8 cellular contexts compared by ENCODE assay signal in the genomic region with DNA sequence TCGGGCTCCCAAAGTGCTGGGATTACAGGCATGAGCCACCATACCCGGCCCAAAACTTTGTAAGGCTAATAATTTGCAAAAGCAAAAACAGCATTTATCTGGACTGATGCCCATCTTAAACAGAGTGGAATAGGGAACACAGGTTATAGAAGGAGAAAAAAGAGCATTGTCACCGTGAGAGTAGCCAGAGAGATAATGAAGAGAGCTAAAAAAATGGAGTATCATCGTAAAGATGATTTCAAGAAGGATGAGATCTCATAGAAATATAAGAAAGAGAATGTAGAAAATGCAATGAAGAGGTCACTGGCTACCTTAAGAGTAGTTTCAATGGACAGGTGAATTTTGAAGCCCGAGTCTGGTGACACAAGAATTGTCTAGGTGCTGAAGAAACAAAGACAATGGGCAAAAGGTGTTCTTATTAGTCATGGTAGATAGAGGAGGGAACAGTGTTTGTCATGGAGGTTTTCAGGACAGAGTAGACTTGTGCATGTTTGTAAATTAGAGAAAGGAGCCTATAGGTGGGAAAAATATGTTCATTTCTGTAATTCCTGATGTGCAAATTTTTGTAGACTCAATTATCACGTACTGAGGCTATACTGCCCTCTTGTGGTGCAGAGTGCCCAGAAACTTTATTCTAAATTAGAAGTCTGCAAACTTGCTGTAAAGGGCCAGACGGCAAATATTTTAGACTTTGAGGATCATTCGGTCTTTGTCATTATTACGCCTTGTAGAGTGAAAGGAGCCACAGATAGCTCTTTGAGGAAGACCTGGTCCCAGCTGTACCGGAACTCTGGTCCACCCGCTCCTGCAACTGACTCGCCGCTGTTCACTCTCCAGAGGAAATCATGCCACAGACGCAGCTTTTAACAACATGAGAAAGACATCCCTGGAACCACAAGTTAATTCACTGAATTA. TPM values are rescaled to one million over a fixed set of nuclear protein-coding genes. Genes with fewer than 3 reads are reported as not detected.
DNase-seq lines count a peak whose midpoint lies in the region; ATAC-seq and TF ChIP-seq lines count a peak whose summit lies in the region.

No MANE protein-coding gene starts in this region.

- H3K4me3 Mint-ChIP-seq in Calu3 (ENCODE audit: low read depth, unreplicated experiment) (no peak overlapping the region), IgD-negative memory B cell (peak overlapping the region in 3 of 4 donors; percentile 71 to 79 (median 78))
- peak overlapping the region; percentile 62 for H3K4me3 Mint-ChIP-seq in activated T-helper 17 cell treated with anti-CD3 and anti-CD28 coated beads, Interleukin-2, amount 50 U/mL, for 72 hours

- H3K27me3 Mint-ChIP-seq in Calu3 (ENCODE audit: unreplicated experiment) (peaks cover 60% of the 10 kb centered on the region), IgD-negative memory B cell (peaks cover 4% of the 10 kb centered on the region)
- peaks cover 25% of the 10 kb centered on the region for H3K27me3 Mint-ChIP-seq in activated T-helper 17 cell treated with anti-CD3 and anti-CD28 coated beads, Interleukin-2, amount 50 U/mL, for 72 hours

- DNase-seq in Calu3 (peak; percentile 71), RWPE2 (ENCODE audit: low spot score) (no peak), foreskin melanocyte (peak; percentile 56), retinal pigment epithelial cell (ENCODE audit: low read depth) (no peak)

- CTCF ChIA-PET in Calu3 (lab: Charles Lee): interaction anchor here (0.6 to 2.2 kb wide), 3 partner anchors 12 to 178 kb away, joined by 3 to 5 read pairs (median 3); a partner anchor contains a TSS

- H3K27ac ChIP-seq in RWPE2 (ENCODE audit: poor library complexity, severe bottlenecking): no peak overlapping the region

- H3K4me1 Mint-ChIP-seq in Calu3 (ENCODE audit: low read depth, unreplicated experiment) (peaks cover 18% of the 10 kb centered on the region), IgD-negative memory B cell (peaks cover 6 to 11% (median 6%) of the 10 kb centered on the region in 3 donors)
- peaks cover 6% of the 10 kb centered on the region for H3K4me1 Mint-ChIP-seq in activated T-helper 17 cell treated with anti-CD3 and anti-CD28 coated beads, Interleukin-2, amount 50 U/mL, for 72 hours

- H3K36me3 Mint-ChIP-seq in Calu3 (ENCODE audit: insufficient read depth, unreplicated experiment) (no peaks in the 10 kb centered on the region), IgD-negative memory B cell (no peaks in the 10 kb centered on the region)
- no peaks in the 10 kb centered on the region for H3K36me3 Mint-ChIP-seq in activated T-helper 17 cell treated with anti-CD3 and anti-CD28 coated beads, Interleukin-2, amount 50 U/mL, for 72 hours (ENCODE audit: low read depth)

- no peaks in the 10 kb centered on the region for H3K36me3 ChIP-seq in RWPE2 (ENCODE audit: low read depth)

- no peaks in the 10 kb centered on the region for H3K4me1 ChIP-seq in RWPE2 (ENCODE audit: insufficient read depth, poor library complexity, severe bottlenecking)

- no TSS peak for BruUV-seq in Calu3 (replicated peaks; lab: Mats Ljungman, UMichigan)

- ATAC-seq in RWPE2 (ENCODE audit: low read depth) (no peak; the same call in 2 of the 3 replicates), GM18907 (IDR thresholded peaks at IDR 0.05; ENCODE audit: unreplicated experiment) (no peak), GM18909 (IDR thresholded peaks at IDR 0.05; ENCODE audit: poor library complexity, unreplicated experiment) (no peak)
- peak; percentile 55 for ATAC-seq in activated T-helper 17 cell treated with anti-CD3 and anti-CD28 coated beads, Interleukin-2, amount 50 U/mL, for 72 hours (replicated peaks)

- no peak overlapping the region for H3K27ac Mint-ChIP-seq in Calu3 (ENCODE audit: unreplicated experiment)
- peak overlapping the region in 1 of 3 donors; percentile 10 for H3K27ac Mint-ChIP-seq in IgD-negative memory B cell
- peak overlapping the region; percentile 61 for H3K27ac Mint-ChIP-seq in activated T-helper 17 cell treated with anti-CD3 and anti-CD28 coated beads, Interleukin-2, amount 50 U/mL, for 72 hours

- no peaks in the 10 kb centered on the region for H3K9me3 ChIP-seq in RWPE2 (ENCODE audit: severe bottlenecking)

- TF ChIP-seq CTCF in Calu3 (IDR thresholded peaks at IDR 0.05; ENCODE audit: unreplicated experiment) (peak; percentile 77), RWPE2 (IDR thresholded peaks at IDR 0.05; ENCODE audit: poor library complexity, severe bottlenecking) (peak; percentile 92), retinal pigment epithelial cell (conservative IDR thresholded peaks at IDR 0.05; ENCODE audit: low read depth, low read length) (peak; percentile 82)

- H3K9me3 Mint-ChIP-seq in Calu3 (ENCODE audit: low read depth, unreplicated experiment): no peaks in the 10 kb centered on the region
- H3K9me3 Mint-ChIP-seq in IgD-negative memory B cell: no peaks in the 10 kb centered on the region
- no peaks in the 10 kb centered on the region for H3K9me3 Mint-ChIP-seq in activated T-helper 17 cell treated with anti-CD3 and anti-CD28 coated beads, Interleukin-2, amount 50 U/mL, for 72 hours

- intact Hi-C loops in Calu3 (cut with micrococcal nuclease; ENCODE audit: unreplicated experiment): loop anchor here (1.0 to 5.0 kb wide), 3 partner anchors 30 to 247 kb away; a partner anchor contains a TSS

- H3K4me3 ChIP-seq in RWPE2 (ENCODE audit: severe bottlenecking) (no peak overlapping the region), retinal pigment epithelial cell (ENCODE audit: low read length) (no peak overlapping the region)

- peaks cover 6% of the 10 kb centered on the region for H3K27me3 ChIP-seq in RWPE2 (ENCODE audit: insufficient read depth, poor library complexity, severe bottlenecking)

RNA-seq across cellular contexts. Expression of a gene that starts 8.1 kb away (rescaled TPM):
- 77.7 and 84.4 TPM in 2 replicates for total RNA-seq in Calu3 (2022)
- polyA plus RNA-seq in IgD-negative memory B cell: 46.7 TPM
- 10 to 100 TPM; 50.1 to 62.6 TPM for total RNA-seq in activated T-helper 17 cell treated with anti-CD3 and anti-CD28 coated beads, Interleukin-2, amount 50 U/mL, for 72 hours

RNA-seq across cellular contexts. Expression of a gene that starts 27.2 kb away (rescaled TPM):
- 0.12 and 0.83 TPM in 2 replicates for total RNA-seq in Calu3 (2022)
- polyA plus RNA-seq in IgD-negative memory B cell: not detected
- total RNA-seq in activated T-helper 17 cell treated with anti-CD3 and anti-CD28 coated beads, Interleukin-2, amount 50 U/mL, for 72 hours: 100 to 1,000 TPM in 1 of 2 donors, 10 to 100 TPM in 1; 38.1 to 244 TPM

RNA-seq across cellular contexts. Expression of a gene that starts 32.0 kb away (rescaled TPM):
- total RNA-seq in Calu3 (2022): 57.1 and 65.4 TPM in 2 replicates
- polyA plus RNA-seq in IgD-negative memory B cell: 35.3 TPM
- 10 to 100 TPM; 19.6 to 19.7 TPM for total RNA-seq in activated T-helper 17 cell treated with anti-CD3 and anti-CD28 coated beads, Interleukin-2, amount 50 U/mL, for 72 hours

RNA-seq across cellular contexts. Expression of a gene that starts 41.0 kb away (rescaled TPM):
- total RNA-seq in Calu3 (2022): 102 and 104 TPM in 2 replicates
- 91.5 TPM for polyA plus RNA-seq in IgD-negative memory B cell
- 100 to 1,000 TPM in 1 of 2 donors, 10 to 100 TPM in 1; 71.0 to 102 TPM for total RNA-seq in activated T-helper 17 cell treated with anti-CD3 and anti-CD28 coated beads, Interleukin-2, amount 50 U/mL, for 72 hours

Comparison
In these comparisons a context has a peak if more than half of its experiments do, and no peak if none do; other contexts are left out.
1. DNase-seq: peak in Calu3 (single experiment) and foreskin melanocyte (single experiment); none in RWPE2 (single experiment) and retinal pigment epithelial cell (single experiment).
2. RNA of a gene that starts 27.2 kb away (total RNA-seq): 38.1 to 244 TPM in activated T-helper 17 cell treated with anti-CD3 and anti-CD28 coated beads, Interleukin-2, amount 50 U/mL, for 72 hours; 0.12 to 0.83 TPM in Calu3; every median in the first group is over 10 times any median in the second.
3. Peak in every context shown above with its lines, with median percentiles within 50 percentile points of each other: CTCF ChIP-seq.